Comparison of ENCODE assay signal across 8 cellular contexts in the genomic region with DNA sequence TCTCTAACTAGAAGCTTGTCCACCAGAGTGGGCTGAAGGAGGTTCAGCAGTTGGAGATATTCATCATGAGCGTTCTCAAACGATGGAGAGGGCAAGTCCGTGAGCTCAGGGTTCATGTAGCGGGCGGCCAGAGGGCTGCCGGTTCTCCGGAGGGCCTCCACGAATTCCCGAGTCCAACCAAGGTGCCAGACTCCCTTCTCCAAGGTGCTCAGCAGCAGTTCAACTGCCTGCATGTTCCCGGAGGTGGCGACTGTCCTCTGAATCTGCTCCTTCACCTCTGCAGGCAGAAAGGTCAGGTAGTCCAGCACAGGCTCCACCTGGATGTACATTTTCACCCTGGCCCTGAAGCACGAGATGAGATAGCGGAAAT. TPM values are rescaled to one million over a fixed set of nuclear protein-coding genes. Genes with fewer than 3 reads are reported as not detected.
DNase-seq lines count a peak whose midpoint lies in the region; ATAC-seq, FAIRE-seq and TF ChIP-seq lines count a peak whose summit lies in the region.

No MANE protein-coding gene starts in this region.

- H3K4me3 ChIP-seq in H1 (ENCODE audit: extremely low read depth in 1 of 4, insufficient read depth in 2 of 4, low read depth in 3 of 4, low read length in 4 of 4) (peak overlapping the region; percentile 50 to 74 (median 64)), muscle layer of colon (ENCODE audit: low read depth in 1 of 2, low read length in 2 of 2) (peak overlapping the region; percentile 78 to 99)

- peak overlapping the region; percentile 77 to 81 for H3K4me2 ChIP-seq in H1 (ENCODE audit: insufficient read depth in 1 of 2, low read depth in 2 of 2, low read length in 2 of 2)

- peak overlapping the region; percentile 52 for H4K91ac ChIP-seq in H1 (replicated peaks; ENCODE audit: insufficient read length, low read length)

- H3K4me1 ChIP-seq in H1 (replicated peaks in 1 of 4; ENCODE audit: control insufficient read depth in 3 of 4, insufficient read depth in 4 of 4, low read length in 3 of 4): peaks cover 0 to 8% (median 2%) of the 10 kb centered on the region in 4 experiments; a peak in 3 of 7 replicates
- H3K4me1 ChIP-seq in muscle layer of colon (ENCODE audit: insufficient read depth, low read length): peaks cover 23% of the 10 kb centered on the region

- H3K36me3 ChIP-seq in H1 (ENCODE audit: control insufficient read depth in 2 of 4, insufficient read depth in 4 of 4, low read length in 3 of 4): no peaks in the 10 kb centered on the region
- no peaks in the 10 kb centered on the region for H3K36me3 ChIP-seq in muscle layer of colon (ENCODE audit: insufficient read depth, low read length)

- TF ChIP-seq RAD21 in H1 (IDR thresholded peaks at IDR 0.05 in 1 of 2, conservative IDR thresholded peaks at IDR 0.05 in 1 of 2; ENCODE audit: low read depth in 2 of 2, low read length in 2 of 2): no peak

- TF ChIP-seq POLR2A in H1 (IDR thresholded peaks at IDR 0.05; ENCODE audit: control extremely low read depth in 1 of 2, low read depth in 2 of 2, low read length in 2 of 2): no peak

- no peaks in the 10 kb centered on the region for H3K79me1 ChIP-seq in H1 (ENCODE audit: low read depth, low read length)

- H3K9ac ChIP-seq in H1 (replicated peaks in 1 of 4; ENCODE audit: extremely low read depth in 1 of 4, low read depth in 3 of 4, low read length in 3 of 4): peak overlapping the region in 2 of 4 experiments; percentile 14 to 35; a peak in 1 of 7 replicates
- peak overlapping the region; percentile 78 for H3K9ac ChIP-seq in muscle layer of colon (ENCODE audit: low read length)

- H3K27me3 ChIP-seq in H1 (replicated peaks in 1 of 4; ENCODE audit: control insufficient read depth in 3 of 4, extremely low read depth in 1 of 4, insufficient read depth in 3 of 4, low read length in 3 of 4) (peaks cover 0 to 12% (median 6%) of the 10 kb centered on the region in 4 experiments; a peak in 5 of 7 replicates), muscle layer of colon (ENCODE audit: control insufficient read depth in 1 of 2, insufficient read depth in 2 of 2, low read length in 2 of 2) (no peaks in the 10 kb centered on the region)

- H2BK5ac ChIP-seq in H1 (ENCODE audit: low read depth, low read length): no peak overlapping the region

- 0 out of 2 replicates have a peak overlapping the region, but pooled peaks have one; percentile 45 for H2BK12ac ChIP-seq in H1 (ENCODE audit: low read depth, low read length)

- no peak overlapping the region; the same call in 1 of the 2 replicates for H2BK15ac ChIP-seq in H1 (ENCODE audit: low read length)

- POLR2A ChIA-PET in H1 (lab: Charles Lee; ENCODE audit: partially characterized antibody): no interaction called here

- no peak overlapping the region for H3K23ac ChIP-seq in H1 (ENCODE audit: insufficient read length)

- H3K4ac ChIP-seq in H1 (replicated peaks; ENCODE audit: insufficient read length, low read depth, low read length): no peak overlapping the region

- H3K56ac ChIP-seq in H1 (replicated peaks; ENCODE audit: insufficient read length, low read depth, low read length): no peak overlapping the region

- TF ChIP-seq CTCF in H1 (IDR thresholded peaks at IDR 0.05; ENCODE audit: control extremely low read depth in 1 of 3, insufficient read depth in 1 of 3, low read depth in 1 of 3, low read length in 3 of 3): no peak

- FAIRE-seq in H1 (lab: Jason Lieb, UNC): no peak

- 77% methylated on average over 13 of the region's 13 CpGs; no CpG with 5 or more reads in 1 of the 2 experiments for WGBS in H1 (ENCODE audit: extremely low coverage in 1 of 2, insufficient coverage in 1 of 2, insufficient read length in 1 of 2, insufficient replicate concordance in 2 of 2, low coverage in 1 of 2, low lambda C conversion rate in 2 of 2, missing lambda C conversion rate in 1 of 2), 2 experiments

- no peak overlapping the region for H2BK120ac ChIP-seq in H1 (replicated peaks; ENCODE audit: low read depth, low read length)

- peak; percentile 32 for DNase-seq in CD1c-positive myeloid dendritic cell (ENCODE audit: extremely low spot score)
- peak; percentile 5 to 16 for DNase-seq in activated CD4-positive, alpha-beta T cell treated with anti-CD3 and anti-CD28 coated beads for 4 hours
- DNase-seq in H1 (ENCODE audit: low read depth in 1 of 2, low spot score in 2 of 2): no peak
- peak; percentile 46 for DNase-seq in ureter (ENCODE audit: low spot score)
- DNase-seq in NCI-H2227 (lab: John Stamatoyannopoulos, UW; ENCODE audit: unreplicated experiment): no peak

- CTCF ChIA-PET in H1 (lab: Charles Lee; ENCODE audit: partially characterized antibody): interaction anchor here (1.8 to 4.3 kb wide), 5 partner anchors 9 to 19 kb away, joined by 6 to 30 read pairs (median 20); no protein-coding TSS in a partner anchor

- H3K14ac ChIP-seq in H1 (ENCODE audit: insufficient read length): no peak overlapping the region

- no peaks in the 10 kb centered on the region for H3K79me2 ChIP-seq in H1 (ENCODE audit: control insufficient read depth in 1 of 2, insufficient read depth in 2 of 2, low read length in 2 of 2)

- peak overlapping the region; percentile 25; the same call in 1 of the 2 replicates for H2BK20ac ChIP-seq in H1 (ENCODE audit: low read length)

- H3K23me2 ChIP-seq in H1 (ENCODE audit: low read depth, low read length): peaks cover 4% of the 10 kb centered on the region; the same call in 1 of the 2 replicates

- peak overlapping the region; percentile 100 for H2AFZ ChIP-seq in H1 (ENCODE audit: low read length)

- no peak overlapping the region for H4K5ac ChIP-seq in H1 (ENCODE audit: insufficient read length, low read depth, low read length)

- no peaks in the 10 kb centered on the region for H3K9me3 ChIP-seq in H1 (ENCODE audit: insufficient read depth in 2 of 2, low read depth in 1 of 2, low read length in 1 of 2)
- no peaks in the 10 kb centered on the region for H3K9me3 ChIP-seq in muscle layer of colon (ENCODE audit: low read length)

- H3K27ac ChIP-seq in H1 (ENCODE audit: low read depth, low read length) (no peak overlapping the region), muscle layer of colon (ENCODE audit: low read depth, low read length) (peak overlapping the region; percentile 35)

- no peak overlapping the region for H3K18ac ChIP-seq in H1 (ENCODE audit: extremely low read depth, low read length)

- ATAC-seq in GM19452 (IDR thresholded peaks at IDR 0.05; ENCODE audit: unreplicated experiment): peak; percentile 2
- ATAC-seq in HG03571 (IDR thresholded peaks at IDR 0.05; ENCODE audit: unreplicated experiment): peak; percentile 3

- no peak for TF ChIP-seq EP300 in H1 (IDR thresholded peaks at IDR 0.05; ENCODE audit: borderline replicate concordance in 1 of 2, low read depth in 2 of 2, low read length in 2 of 2)

- H2AK5ac ChIP-seq in H1 (ENCODE audit: low read depth, low read length): no peak overlapping the region

- no peak overlapping the region for H4K8ac ChIP-seq in H1 (ENCODE audit: extremely low read depth, insufficient read depth, low read length)

- H4K20me1 ChIP-seq in H1 (replicated peaks in 1 of 2; ENCODE audit: control insufficient read depth in 1 of 2, insufficient read depth in 2 of 2, low read length in 2 of 2): no peaks in the 10 kb centered on the region

TF ChIP-seq in H1, 55 proteins besides CTCF, POLR2A, EP300 and RAD21:
- TF ChIP-seq SIN3A (conservative IDR thresholded peaks at IDR 0.05 in 1 of 2, IDR thresholded peaks at IDR 0.05 in 1 of 2; ENCODE audit: low read depth in 1 of 2, low read length in 2 of 2) (no peak), PHF8 (conservative IDR thresholded peaks at IDR 0.05; ENCODE audit: low read depth, low read length) (0 out of 2 replicates have a peak, but pooled peaks have one; percentile 29)

RNA-seq across cellular contexts. Expression of a gene that starts 0.6 kb away (rescaled TPM):
- 1.2 and 2.0 TPM in 2 replicates for total RNA-seq in H1 (2021; fragmentation: NEBNext Ultra II Directional; extraction: Animal tissue kit (Norgen Biotek cat#: 25700))
- polyA plus RNA-seq in H1 (2011; rRNA removed): 0.20 and 0.32 TPM in 2 replicates
- polyA plus RNA-seq in H1 (2011; cell fraction: cytosol; rRNA removed): 0.54 TPM
- 0.96 TPM for polyA plus RNA-seq in H1 (2011; cell fraction: nucleus; rRNA removed)
- 1.3 to 2.0 TPM (median 1.5 TPM) in 4 replicates for polyA plus RNA-seq in H1 (2012, experiment 1 of 2)
- 0.16 TPM for polyA plus RNA-seq in H1 (2012, experiment 2 of 2)
- polyA plus RNA-seq in H1 (2013, experiment 1 of 2): 0.77 TPM
- polyA plus RNA-seq in H1 (2013, experiment 2 of 2): 0.77 TPM
- 0.41 and 0.78 TPM in 2 replicates for polyA minus RNA-seq in H1 (2011; rRNA and poly(A)+ RNA removed)
- polyA minus RNA-seq in H1 (2011; cell fraction: cytosol; rRNA and poly(A)+ RNA removed): 0.73 TPM
- polyA minus RNA-seq in H1 (2011; cell fraction: nucleus; rRNA and poly(A)+ RNA removed): 2.1 TPM
- 15.2 TPM for total RNA-seq in ureter

RNA-seq across cellular contexts. Expression of a gene that starts 26.0 kb away (rescaled TPM):
- 37.2 and 42.0 TPM in 2 replicates for total RNA-seq in H1 (2021; fragmentation: NEBNext Ultra II Directional; extraction: Animal tissue kit (Norgen Biotek cat#: 25700))
- 27.1 and 37.4 TPM in 2 replicates for polyA plus RNA-seq in H1 (2011; rRNA removed)
- 41.2 TPM for polyA plus RNA-seq in H1 (2011; cell fraction: cytosol; rRNA removed)
- polyA plus RNA-seq in H1 (2011; cell fraction: nucleus; rRNA removed): 39.4 TPM
- 47.8 to 68.4 TPM (median 56.9 TPM) in 4 replicates for polyA plus RNA-seq in H1 (2012, experiment 1 of 2)
- polyA plus RNA-seq in H1 (2012, experiment 2 of 2): 4.8 TPM
- polyA plus RNA-seq in H1 (2013, experiment 1 of 2): 17.2 TPM
- polyA plus RNA-seq in H1 (2013, experiment 2 of 2): 16.9 TPM
- 38.8 and 41.2 TPM in 2 replicates for polyA minus RNA-seq in H1 (2011; rRNA and poly(A)+ RNA removed)
- 56.7 TPM for polyA minus RNA-seq in H1 (2011; cell fraction: cytosol; rRNA and poly(A)+ RNA removed)
- 21.2 TPM for polyA minus RNA-seq in H1 (2011; cell fraction: nucleus; rRNA and poly(A)+ RNA removed)
- 27.5 TPM for total RNA-seq in ureter

Comparison
In these comparisons a context has a peak if more than half of its experiments do, and no peak if none do; other contexts are left out.
1. DNase-seq: peak in CD1c-positive myeloid dendritic cell (single experiment), activated CD4-positive, alpha-beta T cell treated with anti-CD3 and anti-CD28 coated beads for 4 hours (2 of 2) and ureter (single experiment); none in H1 (0 of 2) and NCI-H2227 (single experiment).